Comparison of ENCODE assay signal across 27 cellular contexts in the genomic region with DNA sequence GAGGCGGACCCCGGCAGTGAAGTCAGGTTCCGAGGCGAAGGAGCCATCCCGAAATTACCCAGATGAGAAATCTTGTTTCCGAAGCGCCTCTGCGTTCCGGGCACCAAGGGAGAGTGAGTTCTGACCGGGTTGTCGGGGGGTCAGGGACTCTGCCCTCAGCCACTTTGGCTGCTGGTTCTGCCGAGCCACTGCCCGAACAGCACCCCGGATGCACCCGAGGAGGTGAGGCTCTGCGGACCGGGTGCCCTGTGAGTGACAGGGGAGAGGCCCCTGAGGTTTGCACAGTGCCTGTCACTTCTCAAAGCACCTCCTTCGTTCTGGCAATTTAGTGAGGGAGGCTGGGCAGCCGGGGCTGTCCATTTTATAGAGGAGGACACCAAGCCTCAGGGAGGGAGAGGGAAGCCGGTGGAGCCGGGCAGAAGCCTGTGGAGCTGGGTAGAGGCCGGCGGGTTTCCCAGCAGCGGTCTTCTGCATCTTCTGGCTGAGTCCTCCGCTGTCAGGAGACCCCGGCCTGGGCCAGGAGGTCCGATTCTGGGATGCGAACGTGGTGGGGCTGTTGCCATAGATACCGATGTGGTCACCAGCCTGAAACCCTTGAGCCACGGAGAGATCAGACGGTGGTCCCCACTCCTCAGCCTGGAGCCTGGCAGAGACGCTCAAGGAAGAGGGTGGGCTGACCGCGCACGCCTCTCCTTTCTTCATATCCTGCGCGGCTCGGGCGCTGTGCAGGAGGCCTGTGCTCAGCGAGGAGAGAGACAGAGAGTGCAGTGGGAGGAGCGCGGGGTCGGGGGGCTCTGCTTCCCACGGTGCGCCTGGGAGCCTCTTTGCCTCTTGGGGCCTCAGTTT. TPM values are rescaled to one million over a fixed set of nuclear protein-coding genes. Genes with fewer than 3 reads are reported as not detected.
DNase-seq lines count a peak whose midpoint lies in the region; ATAC-seq and TF ChIP-seq lines count a peak whose summit lies in the region.
"Had no signal": no experiment of that assay in that cellular context is flagged by ENCODE, and none has a peak within 500 bp of the region (broad histone marks: within the 10 kb centered on the region; RNA-seq: fewer than 3 reads in every experiment).

No MANE protein-coding gene starts in this region.

- no peak overlapping the region for H3K4me2 ChIP-seq in MM.1S (ENCODE audit: low read depth, low read length)
- no peak overlapping the region for H3K4me2 ChIP-seq in neural progenitor cell

- no peak for TF ChIP-seq EP300 in gastroesophageal sphincter (IDR thresholded peaks at IDR 0.05)

- H3K9ac ChIP-seq in MM.1S (ENCODE audit: low read length) (no peak overlapping the region), neural progenitor cell (no peak overlapping the region)

- H3K4me1 ChIP-seq in MM.1S (ENCODE audit: low read length), result no peaks in the 10 kb centered on the region
- H3K4me1 ChIP-seq in gastroesophageal sphincter, result no peaks in the 10 kb centered on the region
- H3K4me1 ChIP-seq in neural progenitor cell, result peaks cover 5% of the 10 kb centered on the region
- no peaks in the 10 kb centered on the region for H3K4me1 ChIP-seq in upper lobe of right lung
- no peaks in the 10 kb centered on the region for H3K4me1 ChIP-seq in ascending aorta

- intact Hi-C loops in upper lobe of right lung (cut with DNase I), result no loop called here
- intact Hi-C loops in ascending aorta (cut with DNase I), result no loop called here

- no peaks in the 10 kb centered on the region for H3F3A ChIP-seq in MM.1S (ENCODE audit: insufficient read depth, low read length)
- no peaks in the 10 kb centered on the region for H3F3A ChIP-seq in neural progenitor cell (ENCODE audit: low read depth)

- H3K79me2 ChIP-seq in MM.1S (ENCODE audit: low read length) (no peaks in the 10 kb centered on the region), neural progenitor cell (ENCODE audit: low read depth) (no peaks in the 10 kb centered on the region)

- H3K4me3 ChIP-seq in MM.1S (ENCODE audit: low read length), result no peak overlapping the region
- H3K4me3 ChIP-seq in gastroesophageal sphincter, result no peak overlapping the region
- H3K4me3 ChIP-seq in neural progenitor cell, result no peak overlapping the region
- H3K4me3 ChIP-seq in upper lobe of right lung, result no peak overlapping the region
- no peak overlapping the region for H3K4me3 ChIP-seq in ascending aorta

- H4K20me1 ChIP-seq in MM.1S (ENCODE audit: insufficient read depth, low read length) (no peaks in the 10 kb centered on the region), neural progenitor cell (ENCODE audit: low read depth) (no peaks in the 10 kb centered on the region)

- ATAC-seq in gastroesophageal sphincter (peak; percentile 22), upper lobe of right lung (no peak), HG03469 (IDR thresholded peaks at IDR 0.05; ENCODE audit: unreplicated experiment) (no peak)

- TF ChIP-seq CTCF in MM.1S (IDR thresholded peaks at IDR 0.05; ENCODE audit: low read length), result no peak
- no peak for TF ChIP-seq CTCF in gastroesophageal sphincter (IDR thresholded peaks at IDR 0.05)
- TF ChIP-seq CTCF in neural progenitor cell (IDR thresholded peaks at IDR 0.05), result no peak
- no peak for TF ChIP-seq CTCF in upper lobe of right lung (IDR thresholded peaks at IDR 0.05)
- no peak for TF ChIP-seq CTCF in ascending aorta (IDR thresholded peaks at IDR 0.05)

- DNase-seq in MM.1S (peak; percentile 3), neural progenitor cell (ENCODE audit: low spot score) (no peak), upper lobe of right lung (peak; percentile 52), ascending aorta (ENCODE audit: low spot score in 2 of 2) (no peak), NCI-H226 (no peak)
- DNase-seq: Calu3; CD8-positive, alpha-beta memory T cell; DMS79 treated with DMSO at 0.1 percent for 48 hours; GF-D8; GOT3; HCEC 1CT; NCI-H1092; NCI-H1436 treated with DMSO at 0.1 percent for 48 hours; NCI-H187 treated with DMSO at 0.1 percent for 48 hours; NCI-H2107; NCI-H446; NCI-H524 treated with DMSO at 0.1 percent for 48 hours; NCI-H82; NK-92 treated with Interleukin-12 subunit alpha and Interleukin-12 subunit beta, amount 100 ng/mL, for 24 hours; PC-3; SHP77 had no signal

- H3K27me3 Mint-ChIP-seq in neural progenitor cell (ENCODE audit: insufficient read depth, low read depth), result peaks cover 5% of the 10 kb centered on the region

- no peak overlapping the region for H3K27ac ChIP-seq in MM.1S (ENCODE audit: low read length)
- no peak overlapping the region for H3K27ac ChIP-seq in gastroesophageal sphincter
- no peak overlapping the region for H3K27ac ChIP-seq in neural progenitor cell
- no peak overlapping the region for H3K27ac ChIP-seq in upper lobe of right lung
- no peak overlapping the region for H3K27ac ChIP-seq in ascending aorta
- H3K27ac ChIP-seq: C4-2B, HL-60 had no signal

- no peak for TF ChIP-seq POLR2A in gastroesophageal sphincter (IDR thresholded peaks at IDR 0.05)

- no peaks in the 10 kb centered on the region for H3K9me3 ChIP-seq in MM.1S (replicated peaks; ENCODE audit: insufficient read depth, low read length)
- H3K9me3 ChIP-seq in gastroesophageal sphincter, result no peaks in the 10 kb centered on the region
- no peaks in the 10 kb centered on the region for H3K9me3 ChIP-seq in neural progenitor cell (ENCODE audit: low read depth)
- no peaks in the 10 kb centered on the region for H3K9me3 ChIP-seq in upper lobe of right lung
- H3K9me3 ChIP-seq in ascending aorta, result no peaks in the 10 kb centered on the region

- H3K9me2 ChIP-seq in MM.1S (replicated peaks; ENCODE audit: insufficient read depth, low read length), result no peaks in the 10 kb centered on the region

- no peaks in the 10 kb centered on the region for H3K9me3 Mint-ChIP-seq in neural progenitor cell
- H3K9me3 Mint-ChIP-seq: CD8-positive, alpha-beta memory T cell had no signal

- H3K36me3 ChIP-seq in MM.1S (replicated peaks; ENCODE audit: insufficient read depth, low read length) (no peaks in the 10 kb centered on the region), gastroesophageal sphincter (no peaks in the 10 kb centered on the region), neural progenitor cell (no peaks in the 10 kb centered on the region), upper lobe of right lung (no peaks in the 10 kb centered on the region), ascending aorta (no peaks in the 10 kb centered on the region)

- H3K4me3 Mint-ChIP-seq in neural progenitor cell, result no peak overlapping the region
- H3K4me3 Mint-ChIP-seq: B cell; CD8-positive, alpha-beta memory T cell had no signal

- 94% methylated on average over 9 of the region's 46 CpGs; no CpG with 5 or more reads in 1 of the 2 donors for WGBS in gastroesophageal sphincter (ENCODE audit: low coverage in 1 of 2), 2 donors

- H3K36me3 Mint-ChIP-seq in neural progenitor cell, result no peaks in the 10 kb centered on the region
- H3K36me3 Mint-ChIP-seq: CD8-positive, alpha-beta memory T cell had no signal

- H3K27me3 ChIP-seq in MM.1S (replicated peaks; ENCODE audit: insufficient read depth, low read length) (peaks cover 85% of the 10 kb centered on the region), gastroesophageal sphincter (peaks cover 55% of the 10 kb centered on the region), neural progenitor cell (no peaks in the 10 kb centered on the region), upper lobe of right lung (no peaks in the 10 kb centered on the region), ascending aorta (no peaks in the 10 kb centered on the region)

- H3K4me1 Mint-ChIP-seq in neural progenitor cell, result peaks cover 2% of the 10 kb centered on the region
- H3K4me1 Mint-ChIP-seq: B cell; CD8-positive, alpha-beta memory T cell had no signal

- H3K27ac Mint-ChIP-seq in neural progenitor cell, result peak overlapping the region; percentile 53
- H3K27ac Mint-ChIP-seq: B cell had no signal

- H2AFZ ChIP-seq in MM.1S (ENCODE audit: low read length) (no peak overlapping the region), neural progenitor cell (replicated peaks) (no peak overlapping the region)

RNA-seq across cellular contexts. Expression of a gene that starts 18.9 kb away (rescaled TPM):
- total RNA-seq in gastroesophageal sphincter, result under 1 TPM in 1 of 4 donors, not detected in 3; 0.08 TPM
- 0.03 TPM in 1 of 2 replicates, not detected in the other for total RNA-seq in neural progenitor cell (ENCODE audit: low replicate concordance)
- 10.1 TPM for total RNA-seq in upper lobe of right lung
- total RNA-seq in ascending aorta, result 0.11 TPM
- total RNA-seq: B cell; CD8-positive, alpha-beta memory T cell; RPMI7951 had no signal

Comparison
In these comparisons a context has a peak if more than half of its experiments do, and no peak if none do; other contexts are left out.
1. DNase-seq: peak in MM.1S (single experiment) and upper lobe of right lung (single experiment); none in neural progenitor cell (single experiment), ascending aorta (0 of 2) and NCI-H226 (single experiment).
2. RNA of a gene that starts 18.9 kb away (total RNA-seq): 10.1 TPM in upper lobe of right lung (single experiment); 0.11 TPM in ascending aorta (single experiment), 0.08 TPM in gastroesophageal sphincter and 0.03 TPM in neural progenitor cell; every median in the first group is over 10 times any median in the second.